8 cellular contexts compared by ENCODE assay signal in genomic region chr6:32868257-32868788, GRCh38. TPM values are rescaled to one million over a fixed set of nuclear protein-coding genes. Genes with fewer than 3 reads are reported as not detected.
DNase-seq lines count a peak whose midpoint lies in the region; ATAC-seq and TF ChIP-seq lines count a peak whose summit lies in the region.

No MANE protein-coding gene starts in this region.

- no peaks in the 10 kb centered on the region for H3K9me3 ChIP-seq in lower lobe of right lung

- H3K27me3 Mint-ChIP-seq in activated CD4-positive, alpha-beta T cell treated with anti-CD3 and anti-CD28 coated beads, Interleukin-2, amount 10 ng/mL, durations not matched to agents 24 days and 14 days = peaks cover 2% of the 10 kb centered on the region

- TF ChIP-seq CTCF in AG09319 (IDR thresholded peaks at IDR 0.05; ENCODE audit: low read depth, low read length) (peak; percentile 83), coronary artery (IDR thresholded peaks at IDR 0.05) (peak; percentile 73), lower lobe of right lung (IDR thresholded peaks at IDR 0.05) (peak; percentile 94)

- H3K4me3 ChIP-seq in coronary artery (no peak overlapping the region), lower lobe of right lung (no peak overlapping the region)

- peaks cover 31% of the 10 kb centered on the region for H3K4me1 Mint-ChIP-seq in activated CD4-positive, alpha-beta T cell treated with anti-CD3 and anti-CD28 coated beads, Interleukin-2, amount 10 ng/mL, durations not matched to agents 24 days and 14 days

- H3K27ac Mint-ChIP-seq in activated CD4-positive, alpha-beta T cell treated with anti-CD3 and anti-CD28 coated beads, Interleukin-2, amount 10 ng/mL, durations not matched to agents 24 days and 14 days = no peak overlapping the region

- H3K9me3 Mint-ChIP-seq in activated CD4-positive, alpha-beta T cell treated with anti-CD3 and anti-CD28 coated beads, Interleukin-2, amount 10 ng/mL, durations not matched to agents 24 days and 14 days = no peaks in the 10 kb centered on the region

- no peaks in the 10 kb centered on the region for H3K36me3 ChIP-seq in lower lobe of right lung

- no peaks in the 10 kb centered on the region for H3K4me1 ChIP-seq in lower lobe of right lung

- ATAC-seq in GM18870 (IDR thresholded peaks at IDR 0.05; ENCODE audit: unreplicated experiment) (peak; percentile 46), lower lobe of right lung (peak; percentile 83 to 84), GM19452 (IDR thresholded peaks at IDR 0.05; ENCODE audit: unreplicated experiment) (no peak)

- H3K4me3 Mint-ChIP-seq in activated CD4-positive, alpha-beta T cell treated with anti-CD3 and anti-CD28 coated beads, Interleukin-2, amount 10 ng/mL, durations not matched to agents 24 days and 14 days = no peak overlapping the region

- DNase-seq in AG09319 (ENCODE audit: extremely low read depth, low read depth) = no peak
- peak; percentile 81 for DNase-seq in NCI-H345 (lab: John Stamatoyannopoulos, UW)
- peak; percentile 95 for DNase-seq in activated CD4-positive, alpha-beta T cell treated with anti-CD3 and anti-CD28 coated beads, Interleukin-2, amount 10 ng/mL, durations not matched to agents 24 days and 14 days
- DNase-seq in coronary artery (ENCODE audit: low spot score) = no peak
- peak; percentile 76 for DNase-seq in lower lobe of right lung
- peak; percentile 87 for DNase-seq in stimulated activated CD8-positive, alpha-beta memory T cell treated with anti-CD3 and anti-CD28 coated beads, Interleukin-15, amount 100 ng/mL, for 1 hour (ENCODE audit: low read depth)

- peaks cover 16% of the 10 kb centered on the region for H3K36me3 Mint-ChIP-seq in activated CD4-positive, alpha-beta T cell treated with anti-CD3 and anti-CD28 coated beads, Interleukin-2, amount 10 ng/mL, durations not matched to agents 24 days and 14 days (ENCODE audit: low read depth)

- H3K27ac ChIP-seq in coronary artery = no peak overlapping the region
- H3K27ac ChIP-seq in lower lobe of right lung = no peak overlapping the region

- no peaks in the 10 kb centered on the region for H3K27me3 ChIP-seq in lower lobe of right lung (ENCODE audit: low read depth)

- intact Hi-C loops in activated CD4-positive, alpha-beta T cell treated with anti-CD3 and anti-CD28 coated beads, Interleukin-2, amount 10 ng/mL, durations not matched to agents 24 days and 14 days (cut with micrococcal nuclease) = loop anchor here (1.0 to 5.0 kb wide), 5 partner anchors 14 to 454 kb away; partner anchors contain the start of genes PSMB9 and TAP2
- intact Hi-C loops in lower lobe of right lung (cut with DNase I) = no loop called here

RNA-seq across cellular contexts. Expression of gene PSMB9, which starts 14.3 kb away (rescaled TPM):
- total RNA-seq in activated CD4-positive, alpha-beta T cell treated with anti-CD3 and anti-CD28 coated beads, Interleukin-2, amount 10 ng/mL, durations not matched to agents 24 days and 14 days = 249 and 257 TPM in 2 replicates
- total RNA-seq in lower lobe of right lung = 74.5 TPM

RNA-seq across cellular contexts. Expression of gene TAP1, which starts 14.8 kb away (rescaled TPM):
- total RNA-seq in activated CD4-positive, alpha-beta T cell treated with anti-CD3 and anti-CD28 coated beads, Interleukin-2, amount 10 ng/mL, durations not matched to agents 24 days and 14 days = 275 and 283 TPM in 2 replicates
- 63.9 TPM for total RNA-seq in lower lobe of right lung

RNA-seq across cellular contexts. Expression of gene PSMB8, which starts 24.5 kb away (rescaled TPM):
- total RNA-seq in activated CD4-positive, alpha-beta T cell treated with anti-CD3 and anti-CD28 coated beads, Interleukin-2, amount 10 ng/mL, durations not matched to agents 24 days and 14 days = 342 and 353 TPM in 2 replicates
- 103 TPM for total RNA-seq in lower lobe of right lung

RNA-seq across cellular contexts. Expression of gene TAP2, which starts 29.8 kb away (rescaled TPM):
- 152 and 163 TPM in 2 replicates for total RNA-seq in activated CD4-positive, alpha-beta T cell treated with anti-CD3 and anti-CD28 coated beads, Interleukin-2, amount 10 ng/mL, durations not matched to agents 24 days and 14 days
- 81.8 TPM for total RNA-seq in lower lobe of right lung

RNA-seq across cellular contexts. Expression of gene HLA-DOB, which starts 51.5 kb away (rescaled TPM):
- 2.8 and 4.2 TPM in 2 replicates for total RNA-seq in activated CD4-positive, alpha-beta T cell treated with anti-CD3 and anti-CD28 coated beads, Interleukin-2, amount 10 ng/mL, durations not matched to agents 24 days and 14 days
- total RNA-seq in lower lobe of right lung = 0.95 TPM

Comparison
In these comparisons a context has a peak if more than half of its experiments do, and no peak if none do; other contexts are left out.
1. DNase-seq: peak in NCI-H345 (single experiment), activated CD4-positive, alpha-beta T cell treated with anti-CD3 and anti-CD28 coated beads, Interleukin-2, amount 10 ng/mL, durations not matched to agents 24 days and 14 days (single experiment), lower lobe of right lung (single experiment) and stimulated activated CD8-positive, alpha-beta memory T cell treated with anti-CD3 and anti-CD28 coated beads, Interleukin-15, amount 100 ng/mL, for 1 hour (single experiment); none in AG09319 (single experiment) and coronary artery (single experiment).
2. Peak in every context shown above with its lines, with median percentiles within 50 percentile points of each other: CTCF ChIP-seq.